12 cellular contexts compared by ENCODE assay signal in the genomic region with DNA sequence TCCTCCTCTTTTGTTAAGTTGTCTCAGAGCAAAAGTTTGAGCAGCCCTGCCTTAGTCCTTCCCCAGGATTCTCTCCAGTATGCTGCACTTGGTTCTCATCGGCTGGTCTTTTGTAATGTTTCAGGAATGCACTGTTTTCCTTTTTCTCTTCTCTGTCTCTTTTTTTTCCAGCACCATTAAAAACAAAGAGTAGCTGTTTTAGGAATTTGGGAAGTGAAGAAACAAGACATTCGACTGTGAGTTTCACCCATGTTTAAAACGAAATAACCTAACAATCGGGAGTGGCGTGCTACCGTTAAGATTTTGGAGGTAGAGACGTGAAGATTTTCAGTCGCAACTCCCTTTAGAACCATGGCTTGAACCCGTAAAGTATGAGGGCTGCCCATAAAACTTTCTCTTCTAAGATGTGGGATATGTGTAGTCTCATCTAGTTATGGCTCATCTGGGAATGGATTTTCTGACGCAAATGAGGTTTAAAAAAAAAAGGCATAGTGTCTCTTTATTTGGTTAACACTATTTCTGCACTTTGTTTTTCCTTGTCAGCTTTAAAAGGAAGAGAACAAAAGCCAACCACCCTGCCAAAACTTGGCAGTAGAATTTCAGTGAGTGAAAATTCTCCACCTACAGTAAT. TPM values are rescaled to one million over a fixed set of nuclear protein-coding genes. Genes with fewer than 3 reads are reported as not detected.
DNase-seq lines count a peak whose midpoint lies in the region; ATAC-seq and TF ChIP-seq lines count a peak whose summit lies in the region.
"Had no signal": no experiment of that assay in that cellular context is flagged by ENCODE, and none has a peak within 500 bp of the region (broad histone marks: within the 10 kb centered on the region; RNA-seq: fewer than 3 reads in every experiment).

No MANE protein-coding gene starts in this region.

- H3K4me1 Mint-ChIP-seq in osteocyte (ENCODE audit: unreplicated experiment), result peaks cover 52% of the 10 kb centered on the region
- peaks cover 9% of the 10 kb centered on the region for H3K4me1 Mint-ChIP-seq in Caco-2 (ENCODE audit: low read depth, unreplicated experiment)

- intact Hi-C loops in vagina (cut with DNase I) (loop anchor here (10.0 kb wide), 1 partner anchor 83 kb away; the partner anchor contains the start of gene BAG2), Caco-2 (cut with micrococcal nuclease; ENCODE audit: unreplicated experiment) (loop anchor here (10.0 kb wide), 1 partner anchor 233 kb away; no protein-coding TSS in a partner anchor)

- H3K27ac Mint-ChIP-seq in osteocyte (ENCODE audit: unreplicated experiment) (peak overlapping the region; percentile 98), Caco-2 (ENCODE audit: unreplicated experiment) (no peak overlapping the region)
- H3K27ac Mint-ChIP-seq: activated T-helper 1 cell treated with anti-CD3 and anti-CD28 coated beads, Interleukin-12 subunit alpha, Interleukin-12 subunit beta, Interleukin-2, Interleukin-4 antibody, amounts not matched to agents 30 ng/mL and 10 ng/mL and 1 ng/mL, durations not matched to agents 14 hours and 24 hours and 36 hours; progenitor cell of endocrine pancreas had no signal

- POLR2A ChIA-PET in Caco-2 (lab: Charles Lee), result no interaction called here

- no peaks in the 10 kb centered on the region for H3K36me3 Mint-ChIP-seq in osteocyte (ENCODE audit: unreplicated experiment)
- H3K36me3 Mint-ChIP-seq in Caco-2 (ENCODE audit: insufficient read depth, unreplicated experiment), result no peaks in the 10 kb centered on the region

- H3K4me1 ChIP-seq in vagina (peaks cover 33% of the 10 kb centered on the region), Caco-2 (no peaks in the 10 kb centered on the region; the same call in 1 of the 2 replicates)

- peak overlapping the region in 1 of 2 donors; percentile 7 for H3K4me3 ChIP-seq in vagina
- no peak overlapping the region for H3K4me3 ChIP-seq in Caco-2 (ENCODE audit: low read depth, low read length)

- CTCF ChIA-PET in Caco-2 (lab: Charles Lee), result no interaction called here

- peak overlapping the region; percentile 89 for H3K27ac ChIP-seq in vagina

- BruUV-seq in Caco-2 (replicated peaks; lab: Mats Ljungman, UMichigan), result no TSS peak

- H3K27me3 Mint-ChIP-seq in osteocyte (ENCODE audit: unreplicated experiment), result no peaks in the 10 kb centered on the region
- peaks cover 5% of the 10 kb centered on the region for H3K27me3 Mint-ChIP-seq in Caco-2 (ENCODE audit: insufficient read depth, unreplicated experiment)
- H3K27me3 Mint-ChIP-seq: progenitor cell of endocrine pancreas had no signal

- H3K27me3 ChIP-seq in vagina (no peaks in the 10 kb centered on the region), Caco-2 (replicated peaks; ENCODE audit: control insufficient read depth, insufficient read depth, low read length) (no peaks in the 10 kb centered on the region)

- H3K9me3 ChIP-seq in vagina (no peaks in the 10 kb centered on the region), Caco-2 (no peaks in the 10 kb centered on the region)

- peak in 1 of 2 donors; percentile 7 for TF ChIP-seq POLR2A in vagina (IDR thresholded peaks at IDR 0.05)

- DNase-seq in RPMI7951 (ENCODE audit: low read depth), result peak; percentile 67
- DNase-seq in fibroblast of peridontal ligament (ENCODE audit: extremely low read depth), result peak; percentile 94
- DNase-seq in osteocyte (ENCODE audit: extremely low spot score, unreplicated experiment), result no peak
- DNase-seq in vagina (ENCODE audit: extremely low spot score in 2 of 2), result no peak
- no peak for DNase-seq in Caco-2
- no peak for DNase-seq in DMS114 treated with DMSO at 0.1 percent for 48 hours (lab: John Stamatoyannopoulos, UW; ENCODE audit: unreplicated experiment)
- DNase-seq: DND-41, GOT3, NCI-H1436 treated with DMSO at 0.1 percent for 48 hours had no signal

- H3K9me3 Mint-ChIP-seq in osteocyte (ENCODE audit: unreplicated experiment), result no peaks in the 10 kb centered on the region
- H3K9me3 Mint-ChIP-seq in Caco-2 (ENCODE audit: unreplicated experiment), result no peaks in the 10 kb centered on the region
- H3K9me3 Mint-ChIP-seq: activated T-helper 1 cell treated with anti-CD3 and anti-CD28 coated beads, Interleukin-12 subunit alpha, Interleukin-12 subunit beta, Interleukin-2, Interleukin-4 antibody, amounts not matched to agents 30 ng/mL and 10 ng/mL and 1 ng/mL, durations not matched to agents 14 hours and 24 hours and 36 hours had no signal

- no peak for TF ChIP-seq CTCF in osteocyte (IDR thresholded peaks at IDR 0.05)
- no peak for TF ChIP-seq CTCF in vagina (IDR thresholded peaks at IDR 0.05)
- TF ChIP-seq CTCF in Caco-2 (IDR thresholded peaks at IDR 0.05; ENCODE audit: insufficient read depth in 1 of 2, low read depth in 1 of 2, low read length in 1 of 2, severe bottlenecking in 1 of 2, unreplicated experiment in 1 of 2), result no peak

- ATAC-seq in HG03469 (IDR thresholded peaks at IDR 0.05; ENCODE audit: unreplicated experiment), result no peak

- H3K4me3 Mint-ChIP-seq in osteocyte (ENCODE audit: unreplicated experiment) (peak overlapping the region; percentile 55), Caco-2 (ENCODE audit: unreplicated experiment) (no peak overlapping the region)
- H3K4me3 Mint-ChIP-seq: activated T-helper 1 cell treated with anti-CD3 and anti-CD28 coated beads, Interleukin-12 subunit alpha, Interleukin-12 subunit beta, Interleukin-2, Interleukin-4 antibody, amounts not matched to agents 30 ng/mL and 10 ng/mL and 1 ng/mL, durations not matched to agents 14 hours and 24 hours and 36 hours had no signal

- H3K36me3 ChIP-seq in vagina (no peaks in the 10 kb centered on the region), Caco-2 (ENCODE audit: control insufficient read depth, insufficient read depth, low read length) (no peaks in the 10 kb centered on the region)

RNA-seq across cellular contexts. Expression of gene RAB23, which starts 35.9 kb away (rescaled TPM):
- 42.8 and 51.2 TPM in 2 replicates for total RNA-seq in RPMI7951 (2014; rRNA removed; shearing (Covaris generic))
- total RNA-seq in osteocyte, result 33.8 and 35.2 TPM in 2 replicates
- total RNA-seq in vagina, result 31.4 TPM
- 12.6 and 13.7 TPM in 2 replicates for total RNA-seq in Caco-2 (2022)

RNA-seq across cellular contexts. Expression of gene PRIM2, which starts 59.4 kb away (rescaled TPM):
- 51.2 and 60.8 TPM in 2 replicates for total RNA-seq in RPMI7951 (2014; rRNA removed; shearing (Covaris generic))
- total RNA-seq in osteocyte (10.4 and 11.9 TPM in 2 replicates), vagina (6.9 TPM), Caco-2 (2022) (24.7 and 25.4 TPM in 2 replicates)

Comparison
In these comparisons a context has a peak if more than half of its experiments do, and no peak if none do; other contexts are left out.
1. DNase-seq: peak in RPMI7951 (single experiment) and fibroblast of peridontal ligament (single experiment); none in osteocyte (single experiment), vagina (0 of 2), Caco-2 (0 of 2) and DMS114 treated with DMSO at 0.1 percent for 48 hours (single experiment).